1 cellular context compared by ENCODE assay signal in genomic region chr4:48016141-48017107, GRCh38.
TF ChIP-seq lines count a peak whose summit lies in the region.

Gene CNGA1, minus strand, starts transcription at chr4:48016681. Its CDS starts 63,992 bp downstream, at chr4:47952689.
Gene NIPAL1, plus strand, starts transcription at chr4:48016772. Its CDS starts 68 bp downstream, at chr4:48016840.

TF ChIP-seq in HepG2, 621 proteins besides CTCF, POLR2A, EP300 and RAD21 (continued from another document and continues in another):
- TF ChIP-seq ZBTB40 (IDR thresholded peaks at IDR 0.05): no peak
- TF ChIP-seq ZBTB40 (CRISPR knock-in tag; IDR thresholded peaks at IDR 0.05): 0 out of 2 replicates have a peak, but pooled peaks have one; percentile 8
- TF ChIP-seq ZNF770 (CRISPR knock-in tag; IDR thresholded peaks at IDR 0.05): peak; percentile 68
- TF ChIP-seq NCOA2 (CRISPR knock-in tag; IDR thresholded peaks at IDR 0.05): peak; percentile 29; the same call in 1 of the 2 replicates
- TF ChIP-seq ZNF567 (CRISPR knock-in tag; IDR thresholded peaks at IDR 0.05; ENCODE audit: borderline replicate concordance): no peak
- TF ChIP-seq HNF4G (IDR thresholded peaks at IDR 0.05; ENCODE audit: borderline replicate concordance, low read depth, low read length): peak; percentile 63; the same call in 1 of the 2 replicates
- no peak for TF ChIP-seq HNF4G (CRISPR knock-in tag; IDR thresholded peaks at IDR 0.05; ENCODE audit: borderline replicate concordance, low read depth)
- TF ChIP-seq TFAP4 (IDR thresholded peaks at IDR 0.05; ENCODE audit: borderline replicate concordance, low read depth): peak; percentile 56; the same call in 1 of the 2 replicates
- no peak for TF ChIP-seq KDM1A (CRISPR knock-in tag; IDR thresholded peaks at IDR 0.05)
- TF ChIP-seq ZNF839 (CRISPR knock-in tag; IDR thresholded peaks at IDR 0.05; ENCODE audit: borderline replicate concordance): no peak
- TF ChIP-seq ZNF558 (CRISPR knock-in tag; IDR thresholded peaks at IDR 0.05; ENCODE audit: borderline replicate concordance): no peak; the same call in 1 of the 2 replicates
- peak; percentile 58; the same call in 1 of the 2 replicates for TF ChIP-seq TFDP1 (CRISPR knock-in tag; IDR thresholded peaks at IDR 0.05; ENCODE audit: borderline replicate concordance)
- peak; percentile 38 for TF ChIP-seq STAG1 (CRISPR knock-in tag; IDR thresholded peaks at IDR 0.05)
- TF ChIP-seq ZBTB8A (CRISPR knock-in tag; IDR thresholded peaks at IDR 0.05; ENCODE audit: borderline replicate concordance, low read depth): 0 out of 2 replicates have a peak, but pooled peaks have one; percentile 41
- TF ChIP-seq REST (IDR thresholded peaks at IDR 0.05; ENCODE audit: borderline replicate concordance in 1 of 2, low read depth in 1 of 2, low read length in 2 of 2): peak in 1 of 2 experiments; percentile 35; a peak in 1 of 4 replicates
- no peak for TF ChIP-seq GLMP (CRISPR knock-in tag; IDR thresholded peaks at IDR 0.05; ENCODE audit: borderline replicate concordance)
- peak; percentile 24; the same call in 1 of the 2 replicates for TF ChIP-seq ZNF124 (CRISPR knock-in tag; IDR thresholded peaks at IDR 0.05)
- peak; percentile 81 for TF ChIP-seq ZNF563 (CRISPR knock-in tag; IDR thresholded peaks at IDR 0.05)
- peak; percentile 80 for TF ChIP-seq GABPB1 (CRISPR knock-in tag; IDR thresholded peaks at IDR 0.05)
- peak; percentile 89 for TF ChIP-seq ZNF501 (CRISPR knock-in tag; IDR thresholded peaks at IDR 0.05)
- 0 out of 2 replicates have a peak, but pooled peaks have one; percentile 16 for TF ChIP-seq MED1 (CRISPR knock-in tag; IDR thresholded peaks at IDR 0.05)
- peak; percentile 88; the same call in 1 of the 2 replicates for TF ChIP-seq ZNF788 (CRISPR knock-in tag; IDR thresholded peaks at IDR 0.05; ENCODE audit: borderline replicate concordance)
- 0 out of 2 replicates have a peak, but pooled peaks have one; percentile 45 for TF ChIP-seq ZNF552 (CRISPR knock-in tag; IDR thresholded peaks at IDR 0.05; ENCODE audit: borderline replicate concordance)
- TF ChIP-seq ZBTB44 (CRISPR knock-in tag; IDR thresholded peaks at IDR 0.05): no peak
- peak; percentile 70 for TF ChIP-seq ASH2L (IDR thresholded peaks at IDR 0.05; ENCODE audit: insufficient read length, low read depth, low read length)
- TF ChIP-seq ZGPAT (CRISPR knock-in tag; IDR thresholded peaks at IDR 0.05): peak; percentile 59
- peak; percentile 52 for TF ChIP-seq ZNF430 (CRISPR knock-in tag; IDR thresholded peaks at IDR 0.05)
- TF ChIP-seq KMT2A (CRISPR knock-in tag; IDR thresholded peaks at IDR 0.05): 0 out of 2 replicates have a peak, but pooled peaks have one; percentile 38
- no peak for TF ChIP-seq HNRNPUL1 (IDR thresholded peaks at IDR 0.05; ENCODE audit: low read depth, low read length)
- TF ChIP-seq BRF2 (CRISPR knock-in tag; IDR thresholded peaks at IDR 0.05): no peak
